16 cellular contexts compared by ENCODE assay signal in genomic region chr15:66996099-66996498, GRCh38.
"Had no signal": no experiment of that assay in that cellular context is flagged by ENCODE, and none has a peak within 500 bp of the region (broad histone marks: within the 10 kb centered on the region; RNA-seq: fewer than 3 reads in every experiment).

No MANE protein-coding gene starts in this region.

- H3K4me3 ChIP-seq: lower lobe of right lung, neural progenitor cell, suprapubic skin, tibial nerve had no signal

- H2AFZ ChIP-seq: neural progenitor cell had no signal

- H3K9ac ChIP-seq: neural progenitor cell had no signal

- H3K27ac ChIP-seq: lower lobe of right lung, neural progenitor cell, suprapubic skin, tibial nerve had no signal

- H3K27me3 ChIP-seq: neural progenitor cell, suprapubic skin, tibial nerve had no signal

- H3K4me1 ChIP-seq: lower lobe of right lung, neural progenitor cell, suprapubic skin, tibial nerve had no signal

- H3K9me3 ChIP-seq: lower lobe of right lung, suprapubic skin, tibial nerve had no signal

- H3K4me2 ChIP-seq: neural progenitor cell had no signal

- H3K36me3 ChIP-seq: lower lobe of right lung, neural progenitor cell, suprapubic skin, tibial nerve had no signal

- ATAC-seq: activated T-helper 17 cell treated with anti-CD3 and anti-CD28 coated beads, Interleukin-2, amount 50 U/mL, for 72 hours; lower lobe of right lung; naive thymus-derived CD8-positive, alpha-beta T cell; sciatic nerve; stimulated activated effector memory CD8-positive, alpha-beta T cell treated with anti-CD3 and anti-CD28 coated beads, Interleukin-12 subunit alpha, Interleukin-12 subunit beta, amount 100 ng/mL, for 72 hours; stimulated activated naive CD8-positive, alpha-beta T cell treated with anti-CD3 and anti-CD28 coated beads, Interleukin-15, amount 100 ng/mL, for 72 hours; WTC11 had no signal

- DNase-seq: activated naive CD4-positive, alpha-beta T cell; activated T-cell treated with anti-CD3 and anti-CD28 coated beads, Interleukin-2, amount 50 U/mL, for 1 hour; effector CD4-positive, alpha-beta T cell; kidney; lower lobe of right lung; naive thymus-derived CD8-positive, alpha-beta T cell; small intestine; stimulated activated CD4-positive, alpha-beta T cell treated with anti-CD3 and anti-CD28 coated beads, Interleukin-2, amount 100 ng/mL, for 24 hours; stimulated activated naive CD8-positive, alpha-beta T cell treated with anti-CD3 and anti-CD28 coated beads, Interleukin-15, amount 100 ng/mL, for 72 hours had no signal
